Comparison of ENCODE assay signal across 13 cellular contexts in the genomic region with DNA sequence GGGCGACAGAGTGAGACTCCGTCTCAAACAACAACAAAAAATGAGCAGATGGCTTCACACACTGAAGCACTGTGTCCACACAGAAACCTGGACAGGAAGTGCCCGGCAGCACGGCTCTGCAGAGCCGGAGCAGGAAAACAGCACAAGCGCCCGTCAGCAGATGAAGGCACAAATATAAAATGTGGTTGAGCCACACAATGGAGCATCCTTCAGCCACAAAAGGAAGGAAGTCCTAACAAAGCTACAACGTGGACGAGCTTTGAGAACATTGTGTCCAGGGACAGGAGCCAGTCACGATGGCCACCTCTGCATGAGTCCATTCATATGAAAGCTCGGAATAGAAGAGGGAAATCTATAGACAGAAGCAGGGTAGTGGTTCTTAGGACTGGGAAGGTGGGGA. TPM values are rescaled to one million over a fixed set of nuclear protein-coding genes. Genes with fewer than 3 reads are reported as not detected.
A peak's percentile ranks its signal among the peaks of the same experiment; 100 is the strongest.
DNase-seq lines count a peak whose midpoint lies in the region; ATAC-seq, FAIRE-seq and TF ChIP-seq lines count a peak whose summit lies in the region.
"Had no signal": no experiment of that assay in that cellular context is flagged by ENCODE, and none has a peak within 500 bp of the region (broad histone marks: within the 10 kb centered on the region; RNA-seq: fewer than 3 reads in every experiment).

No MANE protein-coding gene starts in this region.

- 43 to 50% (median 46%) methylated on average over 11 of the region's 11 CpGs for WGBS in adrenal gland, 4 donors
- whole genome bisulfite sequencing in right lobe of liver (ENCODE audit: insufficient coverage, low coverage, low lambda C conversion rate, missing lambda C conversion rate) = 34% methylated on average over 11 of the region's 11 CpGs
- WGBS in suprapubic skin = 60% methylated on average over 11 of the region's 11 CpGs

- H3K36me3 ChIP-seq in adrenal gland (replicated peaks in 1 of 2) (no peaks in the 10 kb centered on the region), right lobe of liver (no peaks in the 10 kb centered on the region), suprapubic skin (peaks cover 9% of the 10 kb centered on the region)

- H3K4me3 ChIP-seq in adrenal gland (no peak overlapping the region), right lobe of liver (no peak overlapping the region), suprapubic skin (no peak overlapping the region)

- ATAC-seq in right lobe of liver = peak; percentile 24 to 74 (median 50)
- ATAC-seq: activated naive CD8-positive, alpha-beta T cell treated with anti-CD3 and anti-CD28 coated beads, Interleukin-2, amount 50 U/mL, for 24 hours had no signal

- no peak overlapping the region for H3K4me3 Mint-ChIP-seq in activated naive CD4-positive, alpha-beta T cell treated with anti-CD3 and anti-CD28 coated beads for 36 hours
- H3K4me3 Mint-ChIP-seq: activated naive CD8-positive, alpha-beta T cell treated with anti-CD3 and anti-CD28 coated beads, Interleukin-2, amount 50 U/mL, for 24 hours had no signal

- no peaks in the 10 kb centered on the region for H3K27me3 Mint-ChIP-seq in activated naive CD4-positive, alpha-beta T cell treated with anti-CD3 and anti-CD28 coated beads for 36 hours (ENCODE audit: low read depth)
- H3K27me3 Mint-ChIP-seq: activated naive CD8-positive, alpha-beta T cell treated with anti-CD3 and anti-CD28 coated beads, Interleukin-2, amount 50 U/mL, for 24 hours had no signal

- H3K27me3 ChIP-seq in adrenal gland (no peaks in the 10 kb centered on the region), right lobe of liver (no peaks in the 10 kb centered on the region), suprapubic skin (no peaks in the 10 kb centered on the region)

- H3K27ac ChIP-seq in adrenal gland (peak overlapping the region in 2 of 5 donors; percentile 70 to 82), right lobe of liver (no peak overlapping the region), suprapubic skin (peak overlapping the region; percentile 25)
- H3K27ac ChIP-seq: 22Rv1 had no signal

- DNase-seq in NCI-H1092 treated with DMSO at 0.1 percent for 48 hours (lab: John Stamatoyannopoulos, UW) (peak; percentile 33), NCI-H1092 (lab: John Stamatoyannopoulos, UW) (no peak), adrenal gland (peak in 5 of 7 donors; percentile 42 to 77 (median 64)), right lobe of liver (no peak), suprapubic skin (ENCODE audit: low spot score in 2 of 2) (no peak), amniotic stem cell (lab: John Stamatoyannopoulos, UW) (no peak), RCC 7860 (ENCODE audit: low spot score) (no peak)
- no peak for DNase-seq in activated naive CD4-positive, alpha-beta T cell treated with anti-CD3 and anti-CD28 coated beads for 36 hours
- DNase-seq: activated CD4-positive, CD25-positive, alpha-beta regulatory T cell; activated naive CD8-positive, alpha-beta T cell treated with anti-CD3 and anti-CD28 coated beads, Interleukin-2, amount 50 U/mL, for 24 hours had no signal

- no peak for FAIRE-seq in RCC 7860 (lab: Jason Lieb, UNC)

- CTCF ChIA-PET in activated naive CD4-positive, alpha-beta T cell treated with anti-CD3 and anti-CD28 coated beads for 36 hours (lab: Charles Lee) = interaction anchor here (1.3 kb wide), 1 partner anchor 19 kb away, joined by 4 read pairs; no protein-coding TSS in a partner anchor

- TF ChIP-seq POLR2A in adrenal gland (IDR thresholded peaks at IDR 0.05) (no peak), right lobe of liver (IDR thresholded peaks at IDR 0.05) (peak; percentile 19), suprapubic skin (IDR thresholded peaks at IDR 0.05) (no peak)

- no peaks in the 10 kb centered on the region for H3K9me3 ChIP-seq in adrenal gland (replicated peaks in 1 of 3)
- no peaks in the 10 kb centered on the region for H3K9me3 ChIP-seq in right lobe of liver
- no peaks in the 10 kb centered on the region for H3K9me3 ChIP-seq in suprapubic skin

- H3K4me1 Mint-ChIP-seq in activated naive CD4-positive, alpha-beta T cell treated with anti-CD3 and anti-CD28 coated beads for 36 hours (ENCODE audit: low read depth) = no peaks in the 10 kb centered on the region

- intact Hi-C loops in adrenal gland (cut with DNase I) (no loop called here), right lobe of liver (cut with DNase I) (no loop called here)
- intact Hi-C loops in activated naive CD4-positive, alpha-beta T cell treated with anti-CD3 and anti-CD28 coated beads for 36 hours (cut with micrococcal nuclease) = no loop called here

- TF ChIP-seq EP300 in suprapubic skin (IDR thresholded peaks at IDR 0.05) = no peak

- H3K36me3 Mint-ChIP-seq in activated naive CD4-positive, alpha-beta T cell treated with anti-CD3 and anti-CD28 coated beads for 36 hours (ENCODE audit: low read depth) = peaks cover 3% of the 10 kb centered on the region

- no peak overlapping the region for H3K27ac Mint-ChIP-seq in activated naive CD4-positive, alpha-beta T cell treated with anti-CD3 and anti-CD28 coated beads for 36 hours
- H3K27ac Mint-ChIP-seq: activated naive CD8-positive, alpha-beta T cell treated with anti-CD3 and anti-CD28 coated beads, Interleukin-2, amount 50 U/mL, for 24 hours had no signal

- H3K9me3 Mint-ChIP-seq in activated naive CD4-positive, alpha-beta T cell treated with anti-CD3 and anti-CD28 coated beads for 36 hours = no peaks in the 10 kb centered on the region
- H3K9me3 Mint-ChIP-seq: activated naive CD8-positive, alpha-beta T cell treated with anti-CD3 and anti-CD28 coated beads, Interleukin-2, amount 50 U/mL, for 24 hours had no signal

- no peak for TF ChIP-seq CTCF in adrenal gland (IDR thresholded peaks at IDR 0.05)
- no peak for TF ChIP-seq CTCF in right lobe of liver (IDR thresholded peaks at IDR 0.05)
- no peak for TF ChIP-seq CTCF in suprapubic skin (IDR thresholded peaks at IDR 0.05)

- H3K4me1 ChIP-seq in adrenal gland (replicated peaks in 1 of 2) = no peaks in the 10 kb centered on the region
- H3K4me1 ChIP-seq in right lobe of liver = no peaks in the 10 kb centered on the region
- peaks cover 12% of the 10 kb centered on the region for H3K4me1 ChIP-seq in suprapubic skin

RNA-seq across cellular contexts. Expression of gene RHBDF2, which starts 15.7 kb away (rescaled TPM):
- total RNA-seq in adrenal gland = 100 to 1,000 TPM in 1 of 8 donors, 10 to 100 TPM in 7; 12.3 to 156 (median 43.8) TPM
- polyA plus RNA-seq in adrenal gland = 10 to 100 TPM in 2 of 3 donors, 1 to 10 TPM in 1; 4.9 to 39.3 (median 19.1) TPM
- total RNA-seq in right lobe of liver = 10 to 100 TPM in 3 of 6 experiments, 1 to 10 TPM in 3; 7.1 to 18.6 (median 11.0) TPM
- 10 to 100 TPM; 45.9 to 82.6 (median 52.6) TPM for total RNA-seq in suprapubic skin
- 10 to 100 TPM; 13.3 to 13.4 TPM for total RNA-seq in activated naive CD4-positive, alpha-beta T cell treated with anti-CD3 and anti-CD28 coated beads for 36 hours

RNA-seq across cellular contexts. Expression of gene AANAT, which starts 18.2 kb away (rescaled TPM):
- not detected for total RNA-seq in adrenal gland
- under 1 TPM in 2 of 3 donors, not detected in 1; 0.30 to 0.40 TPM for polyA plus RNA-seq in adrenal gland
- not detected for total RNA-seq in right lobe of liver
- not detected for total RNA-seq in suprapubic skin
- total RNA-seq in activated naive CD4-positive, alpha-beta T cell treated with anti-CD3 and anti-CD28 coated beads for 36 hours = not detected
- total RNA-seq: epithelial cell of proximal tubule, lower leg skin had no signal

RNA-seq across cellular contexts. Expression of gene UBE2O, which starts 32.6 kb away (rescaled TPM):
- total RNA-seq in adrenal gland (10 to 100 TPM; 11.4 to 21.8 (median 17.9) TPM), right lobe of liver (10 to 100 TPM in 5 of 6 experiments, 1 to 10 TPM in 1; 10.0 to 12.9 (median 12.0) TPM), suprapubic skin (10 to 100 TPM; 31.3 to 42.0 (median 37.7) TPM)
- 10 to 100 TPM in 2 of 3 donors, 1 to 10 TPM in 1; 9.8 to 21.3 (median 12.4) TPM for polyA plus RNA-seq in adrenal gland
- 10 to 100 TPM; 18.8 TPM for total RNA-seq in activated naive CD4-positive, alpha-beta T cell treated with anti-CD3 and anti-CD28 coated beads for 36 hours

RNA-seq across cellular contexts. Expression of gene CYGB, which starts 51.9 kb away (rescaled TPM):
- total RNA-seq in adrenal gland = 10 to 100 TPM in 7 of 8 donors, 1 to 10 TPM in 1; 9.5 to 18.1 (median 14.3) TPM
- polyA plus RNA-seq in adrenal gland = 10 to 100 TPM in 2 of 3 donors, 1 to 10 TPM in 1; 7.8 to 38.3 (median 32.1) TPM
- 1 to 10 TPM; 1.8 to 4.1 (median 3.1) TPM for total RNA-seq in right lobe of liver
- total RNA-seq in suprapubic skin = 10 to 100 TPM in 2 of 4 donors, 1 to 10 TPM in 2; 2.8 to 18.2 (median 10.4) TPM
- not detected for total RNA-seq in activated naive CD4-positive, alpha-beta T cell treated with anti-CD3 and anti-CD28 coated beads for 36 hours

RNA-seq across cellular contexts. Expression of gene PRCD, which starts 54.3 kb away (rescaled TPM):
- total RNA-seq in adrenal gland (1 to 10 TPM in 6 of 8 donors, not detected in 2; 1.5 to 5.7 (median 2.8) TPM), right lobe of liver (1 to 10 TPM in 1 of 6 experiments, under 1 TPM in 2, not detected in 3; 0.12 to 1.3 (median 0.22) TPM), suprapubic skin (1 to 10 TPM in 3 of 4 donors, not detected in 1; 1.3 to 2.8 (median 2.2) TPM)
- polyA plus RNA-seq in adrenal gland = 10 to 100 TPM in 2 of 3 donors, 1 to 10 TPM in 1; 4.5 to 37.2 (median 14.3) TPM
- total RNA-seq in activated naive CD4-positive, alpha-beta T cell treated with anti-CD3 and anti-CD28 coated beads for 36 hours = not detected

Comparison
In these comparisons a context has a peak if more than half of its experiments do, and no peak if none do; other contexts are left out.
1. DNase-seq: peak in NCI-H1092 treated with DMSO at 0.1 percent for 48 hours (single experiment) and adrenal gland (5 of 7); none in NCI-H1092 (single experiment), right lobe of liver (0 of 3), suprapubic skin (0 of 2), amniotic stem cell (single experiment), RCC 7860 (single experiment) and activated naive CD4-positive, alpha-beta T cell treated with anti-CD3 and anti-CD28 coated beads for 36 hours (single experiment).